Comparison of ENCODE assay signal across 1 cellular context in genomic region chr5:178612299-178612698, GRCh38.
TF ChIP-seq lines count a peak whose summit lies in the region.

No MANE protein-coding gene starts in this region.

TF ChIP-seq in GM12878, 131 proteins besides CTCF, POLR2A, EP300 and RAD21:
- TF ChIP-seq TAF1 (IDR thresholded peaks at IDR 0.05; ENCODE audit: borderline replicate concordance, low read depth, low read length) (no peak), EGR1 (IDR thresholded peaks at IDR 0.05; ENCODE audit: borderline replicate concordance in 1 of 2, low read depth in 2 of 2, low read length in 2 of 2) (no peak), LARP7 (IDR thresholded peaks at IDR 0.05) (no peak), NBN (IDR thresholded peaks at IDR 0.05) (no peak), CEBPZ (IDR thresholded peaks at IDR 0.05; ENCODE audit: low read depth, low read length) (no peak), NR2F1 (conservative IDR thresholded peaks at IDR 0.05) (no peak), EZH2 (IDR thresholded peaks at IDR 0.05; ENCODE audit: borderline replicate concordance, control insufficient read depth, low read depth, low read length) (no peak), GATAD2B (conservative IDR thresholded peaks at IDR 0.05; ENCODE audit: low read depth) (no peak), RFX5 (IDR thresholded peaks at IDR 0.05; ENCODE audit: low read depth, low read length) (no peak), E4F1 (IDR thresholded peaks at IDR 0.05; ENCODE audit: borderline replicate concordance, partially characterized antibody) (no peak), BRCA1 (IDR thresholded peaks at IDR 0.05; ENCODE audit: low read depth, low read length) (no peak), HCFC1 (IDR thresholded peaks at IDR 0.05; ENCODE audit: low read length) (no peak), NR2C2 (IDR thresholded peaks at IDR 0.05; ENCODE audit: borderline replicate concordance, control insufficient read depth, insufficient read length, low read depth) (no peak)
TF ChIP-seq in GM12878: peak in this region for 0.
